17 cellular contexts compared by ENCODE assay signal in genomic region chr10:45997994-45998763, GRCh38. TPM values are rescaled to one million over a fixed set of nuclear protein-coding genes. Genes with fewer than 3 reads are reported as not detected.
"Had no signal": no experiment of that assay in that cellular context is flagged by ENCODE, and none has a peak within 500 bp of the region (broad histone marks: within the 10 kb centered on the region; RNA-seq: fewer than 3 reads in every experiment).

No MANE protein-coding gene starts in this region.

- ATAC-seq: activated CD4-positive, CD25-positive, alpha-beta regulatory T cell treated with anti-CD3 and anti-CD28 coated beads, Interleukin-2, amount 50 U/mL, for 24 hours; activated CD8-positive, alpha-beta memory T cell treated with anti-CD3 and anti-CD28 coated beads, Interleukin-2, amount 10 ng/mL, durations not matched to agents 7 days and 5 days; heart left ventricle had no signal

- H3K27me3 Mint-ChIP-seq: activated CD8-positive, alpha-beta memory T cell treated with anti-CD3 and anti-CD28 coated beads, Interleukin-2, amount 10 ng/mL, durations not matched to agents 7 days and 5 days had no signal

- H3K4me3 ChIP-seq: adrenal gland, coronary artery, heart left ventricle, thyroid gland, uterus had no signal

- H3K27ac ChIP-seq: adrenal gland, coronary artery, heart left ventricle, neutrophil, thyroid gland, uterus had no signal

- H3K27me3 ChIP-seq: adrenal gland, heart left ventricle, neutrophil, thyroid gland, uterus had no signal

- H3K4me1 Mint-ChIP-seq: activated CD8-positive, alpha-beta memory T cell treated with anti-CD3 and anti-CD28 coated beads, Interleukin-2, amount 10 ng/mL, durations not matched to agents 7 days and 5 days; mesothelial cell of epicardium had no signal

- H3K27ac Mint-ChIP-seq: activated CD8-positive, alpha-beta memory T cell treated with anti-CD3 and anti-CD28 coated beads, Interleukin-2, amount 10 ng/mL, durations not matched to agents 7 days and 5 days; mesothelial cell of epicardium had no signal

- H3K9me3 ChIP-seq: adrenal gland, heart left ventricle, neutrophil, thyroid gland, uterus had no signal

- H3K36me3 ChIP-seq: uterus had no signal

- H3K4me1 ChIP-seq: adrenal gland, heart left ventricle, thyroid gland, uterus had no signal

- DNase-seq: activated CD8-positive, alpha-beta memory T cell treated with anti-CD3 and anti-CD28 coated beads, Interleukin-2, amount 10 ng/mL, durations not matched to agents 7 days and 5 days; activated naive CD4-positive, alpha-beta T cell; adrenal gland; caudate nucleus; effector CD4-positive, alpha-beta T cell; heart left ventricle; small intestine; thyroid gland; uterus had no signal

- H3K4me3 Mint-ChIP-seq: activated CD8-positive, alpha-beta memory T cell treated with anti-CD3 and anti-CD28 coated beads, Interleukin-2, amount 10 ng/mL, durations not matched to agents 7 days and 5 days; mesothelial cell of epicardium had no signal

RNA-seq across cellular contexts. Expression of gene MSMB, which starts 47.9 kb away (rescaled TPM):
- total RNA-seq: activated CD8-positive, alpha-beta memory T cell treated with anti-CD3 and anti-CD28 coated beads, Interleukin-2, amount 10 ng/mL, durations not matched to agents 7 days and 5 days; adrenal gland; fibroblast of lung; frontal cortex; heart left ventricle; mesothelial cell of epicardium; myocyte; T-helper 2 cell treated with Interferon-gamma antibody and Interleukin-4, amounts not matched to agents 100 ng/mL and 5 ng/mL, for 36 hours; thyroid gland; uterus had no signal
